Comparison of ENCODE assay signal across 8 cellular contexts in the genomic region with DNA sequence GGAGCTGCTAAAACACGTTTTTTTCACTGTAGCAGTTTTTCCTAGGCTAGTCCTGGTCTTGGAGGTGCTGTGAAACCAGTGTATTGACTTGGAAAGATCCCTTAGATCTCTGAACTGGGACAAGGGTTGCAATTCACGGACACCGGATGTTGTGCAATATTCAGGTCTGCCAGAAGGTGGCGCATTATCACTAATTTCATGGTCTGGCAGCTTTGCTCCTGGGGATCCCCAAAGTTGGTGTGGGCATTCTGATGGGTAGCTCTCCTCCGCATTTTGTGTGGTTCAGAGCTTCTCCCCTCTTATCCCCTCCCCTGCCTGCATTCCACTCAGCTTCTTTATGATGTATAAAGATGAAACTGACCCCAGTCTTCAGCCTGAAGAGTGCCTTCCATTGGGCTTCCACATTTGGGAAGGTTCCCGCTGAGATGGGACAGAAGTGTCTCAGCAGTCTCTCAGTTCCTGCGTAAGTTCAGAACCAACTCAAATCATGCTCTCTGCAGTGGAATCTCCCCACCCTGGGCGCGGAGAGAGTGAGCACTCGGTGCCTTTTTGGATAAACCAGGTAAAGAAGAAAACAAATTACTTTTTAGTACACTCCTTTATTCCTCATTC.
A peak's percentile ranks its signal among the peaks of the same experiment; 100 is the strongest.
DNase-seq lines count a peak whose midpoint lies in the region; ATAC-seq and TF ChIP-seq lines count a peak whose summit lies in the region.

No MANE protein-coding gene starts in this region.

- POLR2A ChIA-PET in Caco-2 (lab: Charles Lee): no interaction called here

- no peak overlapping the region for H3K27ac Mint-ChIP-seq in Caco-2 (ENCODE audit: unreplicated experiment)

- H3K4me3 Mint-ChIP-seq in Caco-2 (ENCODE audit: unreplicated experiment): no peak overlapping the region

- no peaks in the 10 kb centered on the region for H3K9me3 Mint-ChIP-seq in Caco-2 (ENCODE audit: unreplicated experiment)

- H3K4me1 Mint-ChIP-seq in Caco-2 (ENCODE audit: low read depth, unreplicated experiment): no peaks in the 10 kb centered on the region

- CTCF ChIA-PET in Caco-2 (lab: Charles Lee): interaction anchor here (1.0 kb wide), 1 partner anchor 118 kb away, joined by 9 read pairs; no protein-coding TSS in a partner anchor

- H3K4me1 ChIP-seq in Caco-2: no peaks in the 10 kb centered on the region
- H3K4me1 ChIP-seq in testis: no peaks in the 10 kb centered on the region

- TF ChIP-seq POLR2A in testis (IDR thresholded peaks at IDR 0.05): no peak

- H3K27me3 Mint-ChIP-seq in Caco-2 (ENCODE audit: insufficient read depth, unreplicated experiment): no peaks in the 10 kb centered on the region

- H3K4me3 ChIP-seq in Caco-2 (ENCODE audit: low read depth, low read length): no peak overlapping the region
- H3K4me3 ChIP-seq in testis: no peak overlapping the region

- BruUV-seq in Caco-2 (replicated peaks; lab: Mats Ljungman, UMichigan): no TSS peak

- H3K36me3 Mint-ChIP-seq in Caco-2 (ENCODE audit: insufficient read depth, unreplicated experiment): no peaks in the 10 kb centered on the region

- no peak overlapping the region for H3K27ac ChIP-seq in testis

- H3K27me3 ChIP-seq in Caco-2 (replicated peaks; ENCODE audit: control insufficient read depth, insufficient read depth, low read length) (no peaks in the 10 kb centered on the region; the same call in 1 of the 2 replicates), testis (no peaks in the 10 kb centered on the region)

- H3K36me3 ChIP-seq in Caco-2 (ENCODE audit: control insufficient read depth, insufficient read depth, low read length) (no peaks in the 10 kb centered on the region), testis (ENCODE audit: low read depth, missing control alignments) (no peaks in the 10 kb centered on the region)

- ATAC-seq in GM18870 (IDR thresholded peaks at IDR 0.05; ENCODE audit: unreplicated experiment) (peak; percentile 73), HG03354 (IDR thresholded peaks at IDR 0.05; ENCODE audit: poor library complexity, severe bottlenecking, unreplicated experiment) (peak; percentile 79), HG02840 (IDR thresholded peaks at IDR 0.05; ENCODE audit: low FRiP score, unreplicated experiment) (no peak)

- intact Hi-C loops in Caco-2 (cut with micrococcal nuclease; ENCODE audit: unreplicated experiment): loop anchor here (1.0 to 10.0 kb wide), 4 partner anchors 118 to 386 kb away; no protein-coding TSS in a partner anchor
- intact Hi-C loops in testis (cut with DNase I; ENCODE audit: low total_unique reads): no loop called here

- H3K9me3 ChIP-seq in Caco-2 (no peaks in the 10 kb centered on the region), testis (no peaks in the 10 kb centered on the region)

- 38 to 50% methylated on average over 10 of the region's 10 CpGs for WGBS in testis, 2 donors

- TF ChIP-seq CTCF in Caco-2 (IDR thresholded peaks at IDR 0.05; ENCODE audit: insufficient read depth in 1 of 2, low read depth in 1 of 2, low read length in 1 of 2, severe bottlenecking in 1 of 2, unreplicated experiment in 1 of 2) (peak; percentile 67 to 75), testis (IDR thresholded peaks at IDR 0.05) (peak; percentile 30 to 69 (median 60))

- DNase-seq in Caco-2 (peak; percentile 49 to 60), NCI-H82 (lab: John Stamatoyannopoulos, UW) (peak; percentile 71), astrocyte of the hippocampus (ENCODE audit: low read depth, low spot score) (peak; percentile 46), left kidney (ENCODE audit: low read depth, low spot score) (peak; percentile 53), testis (peak; percentile 74)
